In genomic region chr12:31238333-31238732, GRCh38 we compare ENCODE assay signal across 8 cellular contexts.
DNase-seq lines count a peak whose midpoint lies in the region; ATAC-seq, FAIRE-seq and TF ChIP-seq lines count a peak whose summit lies in the region.
"Not testable (repeated sequence)": the region's sequence is repeated elsewhere in the genome, so short reads cannot be mapped to it uniquely, and the experiment has no call there.

No MANE protein-coding gene starts in this region.

- not testable (repeated sequence) for H3F3A ChIP-seq in Loucy (ENCODE audit: low read depth)

- WGBS in GM12878 (ENCODE audit: insufficient coverage, insufficient replicate concordance, low lambda C conversion rate, missing lambda C conversion rate) = 63% methylated on average over 10 of the region's 10 CpGs
- 76% methylated on average over 10 of the region's 10 CpGs for WGBS in hepatocyte (ENCODE audit: low lambda C conversion rate, missing lambda C conversion rate)

- H3K4me3 ChIP-seq in BLaER1 treated with 17β-estradiol and CSF1 and Interleukin-3, amounts not matched to agents 10 nM and 100 nM; GM12878; hepatocyte: not testable (repeated sequence)
- H3K4me3 ChIP-seq in Loucy (ENCODE audit: low read length, poor library complexity, severe bottlenecking) = peak overlapping the region; percentile 58
- peak overlapping the region; percentile 52 for H3K4me3 ChIP-seq in skeletal muscle satellite cell (ENCODE audit: low read length)

- ATAC-seq in GM19023 (IDR thresholded peaks at IDR 0.05; ENCODE audit: unreplicated experiment) = peak; percentile 21
- ATAC-seq in GM21576 (IDR thresholded peaks at IDR 0.05; ENCODE audit: unreplicated experiment) = peak; percentile 28
- ATAC-seq in HG02973 (IDR thresholded peaks at IDR 0.05; ENCODE audit: unreplicated experiment) = peak; percentile 19
- ATAC-seq in GM12878 = peak; percentile 52

- H3K9ac ChIP-seq in BLaER1 treated with 17β-estradiol and CSF1 and Interleukin-3, amounts not matched to agents 10 nM and 100 nM; Loucy (ENCODE audit: low read depth, low read length, poor library complexity, severe bottlenecking); GM12878 (ENCODE audit: control insufficient read depth, insufficient read depth, low read length); skeletal muscle satellite cell (ENCODE audit: low read depth, low read length): not testable (repeated sequence)

- H3K27ac ChIP-seq in BLaER1 treated with 17β-estradiol and CSF1 and Interleukin-3, amounts not matched to agents 10 nM and 100 nM; GM12878 (ENCODE audit: control insufficient read depth, insufficient read depth); hepatocyte: not testable (repeated sequence)

- not testable (repeated sequence) for TF ChIP-seq CTCF in Loucy (conservative IDR thresholded peaks at IDR 0.05; ENCODE audit: low read length); GM12878 (IDR thresholded peaks at IDR 0.05 in 2 of 3, conservative IDR thresholded peaks at IDR 0.05 in 1 of 3; ENCODE audit: control insufficient read depth in 2 of 3, extremely low read depth in 1 of 3, insufficient read depth in 1 of 3, low read depth in 3 of 3, low read length in 3 of 3); hepatocyte (IDR thresholded peaks at IDR 0.05; ENCODE audit: poor library complexity)

- CTCF ChIA-PET in GM12878 (lab: Yijun Ruan, JAX) = interaction anchor here (0.8 to 5.5 kb wide), 12 partner anchors 11 to 394 kb away, joined by 3 to 100 read pairs (median 6); no protein-coding TSS in a partner anchor

- H2AFZ ChIP-seq in Loucy (ENCODE audit: low read length) = peak overlapping the region; percentile 82
- H2AFZ ChIP-seq in GM12878 (ENCODE audit: control insufficient read depth, low read depth, low read length); hepatocyte: not testable (repeated sequence)

- RAD21 ChIA-PET in GM12878 (lab: Charles Lee; ENCODE audit: unreplicated experiment) = interaction anchor here (0.7 to 2.3 kb wide), 4 partner anchors 33 to 391 kb away, joined by 3 to 13 read pairs (median 4); no protein-coding TSS in a partner anchor

- H3K9me2 ChIP-seq in Loucy (replicated peaks; ENCODE audit: low read depth, low read length); hepatocyte (replicated peaks; ENCODE audit: insufficient read depth): not testable (repeated sequence)

- SMC1A ChIA-PET in GM12878 (lab: Charles Lee; ENCODE audit: uncharacterized antibody, unreplicated experiment) = interaction anchor here (0.6 to 3.8 kb wide), 8 partner anchors 9 to 391 kb away, joined by 3 to 20 read pairs (median 4); no protein-coding TSS in a partner anchor

- not testable (repeated sequence) for TF ChIP-seq RAD21 in GM12878 (IDR thresholded peaks at IDR 0.05; ENCODE audit: insufficient read depth, low read depth, low read length)

- POLR2A ChIA-PET in GM12878 (lab: Charles Lee) = not testable (repeated sequence)

- H4K20me1 ChIP-seq in BLaER1 treated with 17β-estradiol and CSF1 and Interleukin-3, amounts not matched to agents 10 nM and 100 nM; Loucy (ENCODE audit: insufficient read depth, low read length, poor library complexity, severe bottlenecking); GM12878 (ENCODE audit: control insufficient read depth, insufficient read depth); hepatocyte (ENCODE audit: insufficient read depth, poor library complexity, severe bottlenecking): not testable (repeated sequence)

- peak overlapping the region in 9 of 11 experiments; percentile 1 to 60 (median 8); a peak in 4 of 22 replicates for H3K4me2 ChIP-seq in BLaER1 treated with 17β-estradiol and CSF1 and Interleukin-3, amounts not matched to agents 10 nM and 100 nM
- H3K4me2 ChIP-seq in Loucy (ENCODE audit: low read depth, low read length, poor library complexity, severe bottlenecking) (peak overlapping the region; percentile 58), GM12878 (ENCODE audit: control insufficient read depth, insufficient read depth) (peak overlapping the region; percentile 83), hepatocyte (peak overlapping the region; percentile 47), skeletal muscle satellite cell (ENCODE audit: low read length) (peak overlapping the region; percentile 57)

- not testable (repeated sequence) for H3K9me3 ChIP-seq in BLaER1 treated with 17β-estradiol and CSF1 and Interleukin-3, amounts not matched to agents 10 nM and 100 nM (replicated peaks in 1 of 11); Loucy (ENCODE audit: insufficient read depth, low read depth, low read length); GM12878 (replicated peaks; ENCODE audit: control insufficient read depth, insufficient read depth, low read length); hepatocyte (ENCODE audit: low read depth); skeletal muscle satellite cell (replicated peaks; ENCODE audit: low read length)

- not testable (repeated sequence) for TF ChIP-seq EP300 in GM12878 (IDR thresholded peaks at IDR 0.05; ENCODE audit: borderline replicate concordance in 1 of 2, control insufficient read depth in 1 of 2, low read depth in 2 of 2, low read length in 2 of 2)

- H3K79me2 ChIP-seq in Loucy (ENCODE audit: insufficient read depth, low read length); GM12878 (ENCODE audit: control insufficient read depth, insufficient read depth, low read length); hepatocyte: not testable (repeated sequence)

- not testable (repeated sequence) for FAIRE-seq in GM12878 (lab: Jason Lieb, UNC)

- DNase-seq in GM12878 (ENCODE audit: low read depth, low spot score); hepatocyte (ENCODE audit: low spot score): not testable (repeated sequence)

- peaks cover 0 to 25% (median 11%) of the 10 kb centered on the region in 10 experiments; a peak in 15 of 20 replicates for H3K4me1 ChIP-seq in BLaER1 treated with 17β-estradiol and CSF1 and Interleukin-3, amounts not matched to agents 10 nM and 100 nM
- not testable (repeated sequence) for H3K4me1 ChIP-seq in Loucy (ENCODE audit: insufficient read depth, low read length, poor library complexity, severe bottlenecking); hepatocyte (ENCODE audit: insufficient read depth); skeletal muscle satellite cell (ENCODE audit: control insufficient read depth, insufficient read depth, low read length)
- peaks cover 12% of the 10 kb centered on the region for H3K4me1 ChIP-seq in GM12878 (ENCODE audit: control insufficient read depth, insufficient read depth, low read length)

- peaks cover 0 to 19% (median 6%) of the 10 kb centered on the region in 11 experiments; a peak in 4 of 22 replicates for H3K27me3 ChIP-seq in BLaER1 treated with 17β-estradiol and CSF1 and Interleukin-3, amounts not matched to agents 10 nM and 100 nM
- H3K27me3 ChIP-seq in Loucy (ENCODE audit: insufficient read depth, low read length, poor library complexity, severe bottlenecking); GM12878 (replicated peaks in 1 of 2; ENCODE audit: control insufficient read depth in 2 of 2, insufficient read depth in 2 of 2, low read length in 1 of 2); hepatocyte: not testable (repeated sequence)
- peaks cover 74% of the 10 kb centered on the region for H3K27me3 ChIP-seq in skeletal muscle satellite cell (ENCODE audit: control insufficient read depth, insufficient read depth, low read length)

- in situ Hi-C loops in GM12878 (cut with MboI) = loop anchor here (5.0 kb wide), 2 partner anchors 121 to 391 kb away; no protein-coding TSS in a partner anchor

- intact Hi-C loops in GM12878 (cut with micrococcal nuclease; ENCODE audit: unreplicated experiment) = loop anchor here (1.0 to 2.0 kb wide), 2 partner anchors 122 to 391 kb away; no protein-coding TSS in a partner anchor

- not testable (repeated sequence) for BruUV-seq in GM12878 (replicated peaks; lab: Mats Ljungman, UMichigan)

- not testable (repeated sequence) for H3K36me3 ChIP-seq in BLaER1 treated with 17β-estradiol and CSF1 and Interleukin-3, amounts not matched to agents 10 nM and 100 nM; Loucy (ENCODE audit: insufficient read depth, low read length); GM12878 (ENCODE audit: control insufficient read depth in 2 of 2, insufficient read depth in 2 of 2, low read length in 1 of 2); hepatocyte (replicated peaks; ENCODE audit: insufficient read depth, low read depth); skeletal muscle satellite cell (ENCODE audit: insufficient read depth, low read length)

- not testable (repeated sequence) for TF ChIP-seq POLR2A in GM12878 (IDR thresholded peaks at IDR 0.05; ENCODE audit: low read depth, low read length)

Comparison
In these comparisons a context has a peak if more than half of its experiments do, and no peak if none do; other contexts are left out.
1. H3K4me2 ChIP-seq: peak in every context shown above with its lines; median percentile 83 in GM12878; 58 in Loucy; 57 in skeletal muscle satellite cell; 47 in hepatocyte; 8 in BLaER1 treated with 17β-estradiol and CSF1 and Interleukin-3, amounts not matched to agents 10 nM and 100 nM.